19 cellular contexts compared by ENCODE assay signal in genomic region chr2:11621465-11621864, GRCh38. TPM values are rescaled to one million over a fixed set of nuclear protein-coding genes. Genes with fewer than 3 reads are reported as not detected.
A peak's percentile ranks its signal among the peaks of the same experiment; 100 is the strongest.
DNase-seq lines count a peak whose midpoint lies in the region; ATAC-seq and TF ChIP-seq lines count a peak whose summit lies in the region.
"Had no signal": no experiment of that assay in that cellular context is flagged by ENCODE, and none has a peak within 500 bp of the region (broad histone marks: within the 10 kb centered on the region; RNA-seq: fewer than 3 reads in every experiment).

No MANE protein-coding gene starts in this region.

- H3K27me3 ChIP-seq in SK-N-SH (ENCODE audit: insufficient read depth) (no peaks in the 10 kb centered on the region), neural progenitor cell (no peaks in the 10 kb centered on the region)
- H3K27me3 ChIP-seq: BLaER1 had no signal

- ATAC-seq in SK-N-SH treated with all-trans-retinoic acid at 6 μM for 48 hours (no peak), HG03045 (IDR thresholded peaks at IDR 0.05; ENCODE audit: unreplicated experiment) (no peak), HG03378 (IDR thresholded peaks at IDR 0.05; ENCODE audit: unreplicated experiment) (no peak)
- ATAC-seq: A549; CD8-positive, alpha-beta T cell; PC-3 had no signal

- H3K9ac ChIP-seq in SK-N-SH (no peak overlapping the region), neural progenitor cell (no peak overlapping the region)
- H3K9ac ChIP-seq: BLaER1 had no signal

- no peak overlapping the region for H3K27ac Mint-ChIP-seq in neural progenitor cell
- H3K27ac Mint-ChIP-seq: CD8-positive, alpha-beta T cell had no signal

- H3K27me3 Mint-ChIP-seq in neural progenitor cell (ENCODE audit: insufficient read depth, low read depth) = no peaks in the 10 kb centered on the region

- no peak for TF ChIP-seq EP300 in SK-N-SH (IDR thresholded peaks at IDR 0.05; ENCODE audit: borderline replicate concordance in 1 of 2, low read depth in 1 of 2, low read length in 1 of 2)

- H3K4me3 ChIP-seq in SK-N-SH (ENCODE audit: low read depth in 2 of 2, low read length in 1 of 2) = no peak overlapping the region
- H3K4me3 ChIP-seq in LNCaP clone FGC (ENCODE audit: low read depth, low read length) = no peak overlapping the region
- no peak overlapping the region for H3K4me3 ChIP-seq in neural progenitor cell
- H3K4me3 ChIP-seq: A549, BLaER1 had no signal

- CTCF ChIA-PET in SK-N-SH (lab: Yijun Ruan, JAX) = interaction anchor here (0.6 to 2.3 kb wide), 9 partner anchors 20 to 489 kb away, joined by 3 to 15 read pairs (median 5); partner anchors contain the start of gene GREB1

- H3K9me3 Mint-ChIP-seq in neural progenitor cell = no peaks in the 10 kb centered on the region
- H3K9me3 Mint-ChIP-seq: CD8-positive, alpha-beta T cell had no signal

- DNase-seq in SK-N-SH (no peak), LNCaP clone FGC (ENCODE audit: low read depth) (peak; percentile 34), epidermal melanocyte (ENCODE audit: insufficient read length, low spot score) (peak; percentile 53), pons (ENCODE audit: low spot score) (peak; percentile 64), neural progenitor cell (ENCODE audit: low spot score) (no peak)
- DNase-seq: Calu3; CD8-positive, alpha-beta T cell; KBM-7; NCI-H1930; NCI-H524; NCI-H82; PC-3; RPMI8226 had no signal

- H3K36me3 Mint-ChIP-seq in neural progenitor cell = peaks cover 57% of the 10 kb centered on the region
- H3K36me3 Mint-ChIP-seq: CD8-positive, alpha-beta T cell had no signal

- H4K20me1 ChIP-seq in SK-N-SH (ENCODE audit: insufficient read depth) = no peaks in the 10 kb centered on the region
- H4K20me1 ChIP-seq in neural progenitor cell (ENCODE audit: low read depth) = no peaks in the 10 kb centered on the region
- H4K20me1 ChIP-seq: BLaER1 had no signal

- no peaks in the 10 kb centered on the region for H3K79me2 ChIP-seq in SK-N-SH (ENCODE audit: insufficient read depth)
- no peaks in the 10 kb centered on the region for H3K79me2 ChIP-seq in neural progenitor cell (ENCODE audit: low read depth)

- peak overlapping the region in 1 of 2 experiments; percentile 34; a peak in 1 of 4 replicates for H3K27ac ChIP-seq in SK-N-SH (ENCODE audit: low read depth in 2 of 2, low read length in 1 of 2)
- H3K27ac ChIP-seq in neural progenitor cell = no peak overlapping the region
- H3K27ac ChIP-seq: A549, BLaER1 had no signal

- H3K36me3 ChIP-seq in SK-N-SH (replicated peaks in 1 of 2; ENCODE audit: control insufficient read depth in 1 of 2, insufficient read depth in 2 of 2, low read length in 1 of 2) (peaks cover 0 to 6% of the 10 kb centered on the region in 2 experiments), neural progenitor cell (peaks cover 7% of the 10 kb centered on the region)

- H3K4me1 ChIP-seq in SK-N-SH (ENCODE audit: control insufficient read depth in 1 of 2, insufficient read depth in 2 of 2, low read depth in 1 of 2, low read length in 1 of 2) (peaks cover 0 to 11% of the 10 kb centered on the region in 2 experiments; a peak in 1 of 4 replicates), neural progenitor cell (no peaks in the 10 kb centered on the region)
- H3K4me1 ChIP-seq: A549, BLaER1 had no signal

- H3K4me1 Mint-ChIP-seq in neural progenitor cell = peaks cover 3% of the 10 kb centered on the region

- 23% methylated on average over 3 of the region's 3 CpGs for WGBS in SK-N-SH (ENCODE audit: low lambda C conversion rate)

- H3K9me2 ChIP-seq in SK-N-SH = no peaks in the 10 kb centered on the region

- no peak overlapping the region for H3K4me3 Mint-ChIP-seq in neural progenitor cell
- H3K4me3 Mint-ChIP-seq: CD8-positive, alpha-beta T cell had no signal

- TF ChIP-seq CTCF in SK-N-SH (IDR thresholded peaks at IDR 0.05) = no peak
- no peak for TF ChIP-seq CTCF in LNCaP clone FGC (IDR thresholded peaks at IDR 0.05; ENCODE audit: control insufficient read depth, extremely low read depth, insufficient read depth)
- no peak for TF ChIP-seq CTCF in neural progenitor cell (IDR thresholded peaks at IDR 0.05)

- no peak overlapping the region for H2AFZ ChIP-seq in SK-N-SH (ENCODE audit: low read depth)
- H2AFZ ChIP-seq in neural progenitor cell (replicated peaks) = no peak overlapping the region

- no peaks in the 10 kb centered on the region for H3F3A ChIP-seq in SK-N-SH (replicated peaks; ENCODE audit: insufficient read depth)
- no peaks in the 10 kb centered on the region for H3F3A ChIP-seq in neural progenitor cell (ENCODE audit: low read depth)

- H3K9me3 ChIP-seq in SK-N-SH (no peaks in the 10 kb centered on the region), neural progenitor cell (ENCODE audit: low read depth) (no peaks in the 10 kb centered on the region)
- H3K9me3 ChIP-seq: A549, BLaER1 had no signal

- POLR2A ChIA-PET in SK-N-SH (lab: Yijun Ruan, JAX) = no interaction called here

- H3K4me2 ChIP-seq in SK-N-SH = no peak overlapping the region
- no peak overlapping the region for H3K4me2 ChIP-seq in neural progenitor cell
- H3K4me2 ChIP-seq: A549, BLaER1 had no signal

- no peak for TF ChIP-seq RAD21 in SK-N-SH (IDR thresholded peaks at IDR 0.05; ENCODE audit: low read length)

TF ChIP-seq in SK-N-SH, 30 proteins besides CTCF, POLR2A, EP300 and RAD21:
- TF ChIP-seq PBX3 (IDR thresholded peaks at IDR 0.05) (no peak), MXI1 (IDR thresholded peaks at IDR 0.05; ENCODE audit: low read depth, low read length) (0 out of 2 replicates have a peak, but pooled peaks have one; percentile 5), NFIC (IDR thresholded peaks at IDR 0.05; ENCODE audit: borderline replicate concordance) (no peak)

TF ChIP-seq in SK-N-SH treated with all-trans-retinoic acid at 6 μM for 48 hours, 23 proteins besides CTCF, POLR2A, EP300 and RAD21:
- TF ChIP-seq CSDC2 (CRISPR knock-in tag; IDR thresholded peaks at IDR 0.05) = no peak
- TF ChIP-seq ISL1 (CRISPR knock-in tag; IDR thresholded peaks at IDR 0.05) = no peak
- no peak for TF ChIP-seq ZNF565 (CRISPR knock-in tag; conservative IDR thresholded peaks at IDR 0.05; ENCODE audit: low read depth)
- no peak for TF ChIP-seq TOX (CRISPR knock-in tag; IDR thresholded peaks at IDR 0.05; ENCODE audit: borderline replicate concordance)
- no peak for TF ChIP-seq ZNF70 (CRISPR knock-in tag; IDR thresholded peaks at IDR 0.05)
- TF ChIP-seq OSR1 (CRISPR knock-in tag; IDR thresholded peaks at IDR 0.05) = no peak
- TF ChIP-seq TCF4 (CRISPR knock-in tag; IDR thresholded peaks at IDR 0.05; ENCODE audit: borderline replicate concordance) = no peak
- no peak for TF ChIP-seq BACH2 (CRISPR knock-in tag; IDR thresholded peaks at IDR 0.05; ENCODE audit: borderline replicate concordance)

RNA-seq across cellular contexts. Expression of gene NTSR2, which starts 48.5 kb away (rescaled TPM):
- polyA plus RNA-seq in SK-N-SH (2012; rRNA removed) = not detected in 2 replicates
- not detected in 2 replicates for polyA plus RNA-seq in SK-N-SH (2012; cell fraction: cytosol; rRNA removed)
- polyA plus RNA-seq in SK-N-SH (2012; cell fraction: nucleus; rRNA removed) = not detected in 2 replicates
- not detected in 2 replicates for total RNA-seq in neural progenitor cell (ENCODE audit: low replicate concordance)
- total RNA-seq: Calu3; CD8-positive, alpha-beta T cell; H4; PC-3 had no signal
- polyA plus RNA-seq: A549 had no signal

Comparison
In these comparisons a context has a peak if more than half of its experiments do, and no peak if none do; other contexts are left out.
1. DNase-seq: peak in LNCaP clone FGC (single experiment), epidermal melanocyte (single experiment) and pons (single experiment); none in SK-N-SH (single experiment) and neural progenitor cell (single experiment).